33 cellular contexts compared by ENCODE assay signal in the genomic region with DNA sequence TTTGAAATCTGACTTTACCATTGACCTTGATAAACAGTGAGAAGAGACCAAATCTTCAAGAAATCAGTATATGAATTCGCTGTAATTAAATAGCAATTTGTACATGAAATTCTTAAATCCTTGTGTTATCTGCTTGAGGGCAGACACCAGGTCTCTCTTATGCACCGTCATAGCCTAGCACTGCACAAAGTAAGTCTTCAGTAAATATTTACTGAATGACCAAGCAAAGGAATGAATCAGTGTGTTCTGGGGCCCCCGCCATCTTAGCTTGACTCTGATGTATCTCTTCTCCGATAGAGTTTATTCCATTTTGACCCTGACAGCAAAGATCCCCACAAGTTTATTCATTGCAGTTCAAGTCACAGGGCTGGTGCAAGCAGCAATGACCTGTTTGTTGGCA.
"Had no signal": no experiment of that assay in that cellular context is flagged by ENCODE, and none has a peak within 500 bp of the region (broad histone marks: within the 10 kb centered on the region; RNA-seq: fewer than 3 reads in every experiment).

No MANE protein-coding gene starts in this region.

- FAIRE-seq: astrocyte, bronchial epithelial cell had no signal

- ATAC-seq: activated T-cell treated with anti-CD3 and anti-CD28 coated beads, Interleukin-2, amount 50 U/mL, for 4 hours; activated T-helper 17 cell treated with anti-CD3 and anti-CD28 coated beads, Interleukin-2, amount 50 U/mL, for 72 hours; esophagus mucosa; foreskin keratinocyte; gastrocnemius medialis; heart left ventricle; WTC11 had no signal

- H3K27ac ChIP-seq: brain microvascular endothelial cell, coronary artery, dorsolateral prefrontal cortex, foreskin keratinocyte, gastrocnemius medialis, heart left ventricle, VCaP had no signal

- DNase-seq: activated CD4-positive, alpha-beta memory T cell treated with anti-CD3 and anti-CD28 coated beads, Interleukin-2, amount 10 ng/mL, durations not matched to agents 7 days and 5 days; activated CD4-positive, alpha-beta T cell treated with anti-CD3 and anti-CD28 coated beads for 1 hour; activated CD4-positive, alpha-beta T cell treated with anti-CD3 and anti-CD28 coated beads for 4 hours; activated CD4-positive, alpha-beta T cell treated with anti-CD3 and anti-CD28 coated beads, Interleukin-2, amount 10 ng/mL, durations not matched to agents 7 days and 5 days; activated CD4-positive, alpha-beta T cell treated with anti-CD3 and anti-CD28 coated beads, Interleukin-2, amount 50 U/mL, for 4 hours; activated CD8-positive, alpha-beta memory T cell treated with anti-CD3 and anti-CD28 coated beads, Interleukin-2, amount 50 U/mL, for 48 hours; activated effector memory CD4-positive, alpha-beta T cell treated with Interleukin-2 at 50 U/mL for 16 hours; activated gamma-delta T cell treated with Interleukin-2 at 50 U/mL for 16 hours; activated naive CD4-positive, alpha-beta T cell treated with anti-CD3 and anti-CD28 coated beads, Interleukin-2, amount 50 U/mL, for 16 hours; activated naive CD4-positive, alpha-beta T cell treated with Interleukin-2 at 50 U/mL for 16 hours; activated T-cell treated with anti-CD3 and anti-CD28 coated beads for 4 hours; activated T-cell treated with anti-CD3 and anti-CD28 coated beads, Interleukin-2, amount 50 U/mL, for 4 hours; amniotic stem cell; anterior cingulate cortex; brain microvascular endothelial cell; dorsolateral prefrontal cortex; effector memory CD4-positive, alpha-beta T cell; endodermal cell; foreskin keratinocyte; gastrocnemius medialis; glutamatergic neuron; heart left ventricle; T-helper 2 cell had no signal

- H3K4me1 ChIP-seq: foreskin keratinocyte, gastrocnemius medialis, heart left ventricle had no signal

- H3K4me3 Mint-ChIP-seq: activated CD4-positive, alpha-beta memory T cell treated with anti-CD3 and anti-CD28 coated beads, Interleukin-2, amount 10 ng/mL, durations not matched to agents 7 days and 5 days; activated CD4-positive, alpha-beta T cell treated with anti-CD3 and anti-CD28 coated beads, Interleukin-2, amount 10 ng/mL, durations not matched to agents 7 days and 5 days; activated naive CD8-positive, alpha-beta T cell; activated T-cell treated with anti-CD3 and anti-CD28 coated beads, Interleukin-2, amount 50 U/mL, for 4 hours; activated T-helper 17 cell treated with anti-CD3 and anti-CD28 coated beads, Interleukin-2, amount 50 U/mL, for 72 hours; central memory CD8-positive, alpha-beta T cell; dendritic cell treated with granulocyte-macrophage colony-stimulating factor and Interleukin-4, amounts not matched to agents 40 ng/mL and 50 ng/mL, for 4 days; endodermal cell; WTC11 had no signal

- H3K4me1 Mint-ChIP-seq: activated CD4-positive, alpha-beta memory T cell treated with anti-CD3 and anti-CD28 coated beads, Interleukin-2, amount 10 ng/mL, durations not matched to agents 7 days and 5 days; activated CD4-positive, alpha-beta T cell treated with anti-CD3 and anti-CD28 coated beads, Interleukin-2, amount 10 ng/mL, durations not matched to agents 7 days and 5 days; activated T-helper 17 cell treated with anti-CD3 and anti-CD28 coated beads, Interleukin-2, amount 50 U/mL, for 72 hours; central memory CD8-positive, alpha-beta T cell; WTC11 had no signal

- H3K27me3 ChIP-seq: brain microvascular endothelial cell, foreskin keratinocyte, gastrocnemius medialis, heart left ventricle had no signal

- H3K36me3 Mint-ChIP-seq: activated naive CD8-positive, alpha-beta T cell had no signal

- H3K4me3 ChIP-seq: coronary artery, dorsolateral prefrontal cortex, gastrocnemius medialis, heart left ventricle had no signal

- H3K27me3 Mint-ChIP-seq: activated CD4-positive, alpha-beta memory T cell treated with anti-CD3 and anti-CD28 coated beads, Interleukin-2, amount 10 ng/mL, durations not matched to agents 7 days and 5 days; activated CD4-positive, alpha-beta T cell treated with anti-CD3 and anti-CD28 coated beads, Interleukin-2, amount 10 ng/mL, durations not matched to agents 7 days and 5 days; activated naive CD8-positive, alpha-beta T cell; activated T-helper 17 cell treated with anti-CD3 and anti-CD28 coated beads, Interleukin-2, amount 50 U/mL, for 72 hours; central memory CD8-positive, alpha-beta T cell; dendritic cell treated with granulocyte-macrophage colony-stimulating factor and Interleukin-4, amounts not matched to agents 40 ng/mL and 50 ng/mL, for 4 days had no signal

- H3K36me3 ChIP-seq: brain microvascular endothelial cell, gastrocnemius medialis, heart left ventricle had no signal

- H3K27ac Mint-ChIP-seq: activated CD4-positive, alpha-beta memory T cell treated with anti-CD3 and anti-CD28 coated beads, Interleukin-2, amount 10 ng/mL, durations not matched to agents 7 days and 5 days; activated CD4-positive, alpha-beta T cell treated with anti-CD3 and anti-CD28 coated beads, Interleukin-2, amount 10 ng/mL, durations not matched to agents 7 days and 5 days; activated naive CD8-positive, alpha-beta T cell; activated T-helper 17 cell treated with anti-CD3 and anti-CD28 coated beads, Interleukin-2, amount 50 U/mL, for 72 hours; dendritic cell treated with granulocyte-macrophage colony-stimulating factor and Interleukin-4, amounts not matched to agents 40 ng/mL and 50 ng/mL, for 4 days; endodermal cell; WTC11 had no signal
